8 cellular contexts compared by ENCODE assay signal in the genomic region with DNA sequence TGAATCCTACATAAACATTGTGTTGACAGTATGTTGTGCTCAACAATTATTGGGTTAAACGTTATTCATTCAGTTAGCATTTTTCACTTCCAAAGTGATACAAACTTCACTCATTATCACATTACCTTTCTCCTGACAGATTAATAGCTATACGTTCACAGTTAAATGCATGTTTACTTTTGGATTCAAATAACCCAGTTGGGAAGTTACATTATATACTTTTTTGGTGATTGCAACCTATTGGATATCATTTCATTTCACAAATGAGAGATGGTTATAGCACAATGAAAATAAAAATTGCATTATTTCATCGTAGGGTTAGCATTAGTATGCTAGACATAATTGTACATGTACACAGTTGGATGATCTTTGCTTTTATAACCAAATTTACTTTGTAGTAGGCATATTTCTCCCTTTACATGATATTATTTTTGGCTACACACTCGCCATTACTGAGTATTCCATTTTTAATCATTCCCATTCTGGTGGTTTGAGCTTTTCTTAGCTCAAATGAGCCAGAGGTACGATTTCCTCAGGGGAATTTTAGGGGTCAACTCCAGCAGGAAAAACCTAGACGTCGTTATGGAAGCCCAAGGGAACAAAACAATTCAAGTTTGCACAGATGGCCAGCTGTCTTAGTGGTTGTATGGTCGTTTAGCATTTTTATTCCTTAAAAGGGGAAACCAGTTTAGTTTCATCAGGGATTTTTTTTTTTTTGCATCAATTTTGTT. TPM values are rescaled to one million over a fixed set of nuclear protein-coding genes. Genes with fewer than 3 reads are reported as not detected.
DNase-seq lines count a peak whose midpoint lies in the region; ATAC-seq, FAIRE-seq and TF ChIP-seq lines count a peak whose summit lies in the region.

No MANE protein-coding gene starts in this region.

- BruUV-seq in Caco-2 (replicated peaks; lab: Mats Ljungman, UMichigan): no TSS peak

- no peaks in the 10 kb centered on the region for H3K9me3 Mint-ChIP-seq in Caco-2 (ENCODE audit: unreplicated experiment)
- no peaks in the 10 kb centered on the region for H3K9me3 Mint-ChIP-seq in IgD-negative memory B cell
- peaks cover 0 to 3% (median 0%) of the 10 kb centered on the region in 5 experiments for H3K9me3 Mint-ChIP-seq in brain

- POLR2A ChIA-PET in Caco-2 (lab: Charles Lee): no interaction called here

- FAIRE-seq in GM19239 (lab: Jason Lieb, UNC): no peak

- no peak for TF ChIP-seq POLR2A in right lobe of liver (IDR thresholded peaks at IDR 0.05)

- H3K4me3 Mint-ChIP-seq in Caco-2 (ENCODE audit: unreplicated experiment): peak overlapping the region; percentile 96
- H3K4me3 Mint-ChIP-seq in IgD-negative memory B cell: peak overlapping the region; percentile 93 to 99 (median 98)
- peak overlapping the region; percentile 89 to 97 (median 93) for H3K4me3 Mint-ChIP-seq in brain

- H3K9me3 ChIP-seq in Caco-2 (no peaks in the 10 kb centered on the region), right lobe of liver (no peaks in the 10 kb centered on the region), tibial artery (no peaks in the 10 kb centered on the region)

- intact Hi-C loops in Caco-2 (cut with micrococcal nuclease; ENCODE audit: unreplicated experiment): loop anchor here (5.0 kb wide), 1 partner anchor 413 kb away; no protein-coding TSS in a partner anchor
- intact Hi-C loops in right lobe of liver (cut with DNase I): loop anchor here in 1 of 2 donors (10.0 kb wide), 1 partner anchor 145 kb away; no protein-coding TSS in a partner anchor
- intact Hi-C loops in tibial artery (cut with DNase I; ENCODE audit: low total_unique reads): loop anchor here (5.0 to 10.0 kb wide), 2 partner anchors 238 to 305 kb away; no protein-coding TSS in a partner anchor

- H3K27me3 ChIP-seq in Caco-2 (replicated peaks; ENCODE audit: control insufficient read depth, insufficient read depth, low read length): no peaks in the 10 kb centered on the region
- H3K27me3 ChIP-seq in right lobe of liver: no peaks in the 10 kb centered on the region
- no peaks in the 10 kb centered on the region for H3K27me3 ChIP-seq in tibial artery

- CTCF ChIA-PET in Caco-2 (lab: Charles Lee): no interaction called here

- peaks cover 19% of the 10 kb centered on the region for H3K36me3 Mint-ChIP-seq in Caco-2 (ENCODE audit: insufficient read depth, unreplicated experiment)
- no peaks in the 10 kb centered on the region for H3K36me3 Mint-ChIP-seq in IgD-negative memory B cell
- peaks cover 8% of the 10 kb centered on the region for H3K36me3 Mint-ChIP-seq in brain

- H3K4me1 ChIP-seq in Caco-2 (peaks cover 26% of the 10 kb centered on the region), right lobe of liver (peaks cover 0 to 35% (median 0%) of the 10 kb centered on the region in 4 donors), tibial artery (peaks cover 0 to 29% (median 14%) of the 10 kb centered on the region in 4 donors)

- 3% methylated on average over 8 of the region's 8 CpGs for WGBS in right lobe of liver (ENCODE audit: insufficient coverage, low coverage, low lambda C conversion rate, missing lambda C conversion rate)

- no peak for TF ChIP-seq CTCF in Caco-2 (IDR thresholded peaks at IDR 0.05; ENCODE audit: insufficient read depth in 1 of 2, low read depth in 1 of 2, low read length in 1 of 2, severe bottlenecking in 1 of 2, unreplicated experiment in 1 of 2)
- no peak for TF ChIP-seq CTCF in brain (conservative IDR thresholded peaks at IDR 0.05)
- no peak for TF ChIP-seq CTCF in right lobe of liver (IDR thresholded peaks at IDR 0.05)
- TF ChIP-seq CTCF in tibial artery (IDR thresholded peaks at IDR 0.05): no peak
- TF ChIP-seq CTCF in omental fat pad (IDR thresholded peaks at IDR 0.05): no peak

- H3K27me3 Mint-ChIP-seq in Caco-2 (ENCODE audit: insufficient read depth, unreplicated experiment): no peaks in the 10 kb centered on the region
- H3K27me3 Mint-ChIP-seq in IgD-negative memory B cell: no peaks in the 10 kb centered on the region
- peaks cover 22% of the 10 kb centered on the region for H3K27me3 Mint-ChIP-seq in brain

- H3K4me1 Mint-ChIP-seq in Caco-2 (ENCODE audit: low read depth, unreplicated experiment) (peaks cover 8% of the 10 kb centered on the region), IgD-negative memory B cell (peaks cover 27 to 36% (median 33%) of the 10 kb centered on the region in 3 donors), brain (peaks cover 47% of the 10 kb centered on the region)

- H3K27ac Mint-ChIP-seq in Caco-2 (ENCODE audit: unreplicated experiment) (peak overlapping the region; percentile 95), IgD-negative memory B cell (peak overlapping the region; percentile 97 to 100 (median 100)), brain (peak overlapping the region; percentile 88 to 100 (median 97))

- peak overlapping the region; percentile 70 for H3K4me3 ChIP-seq in Caco-2 (ENCODE audit: low read depth, low read length)
- H3K4me3 ChIP-seq in right lobe of liver: peak overlapping the region; percentile 47 to 74 (median 66)
- peak overlapping the region; percentile 88 to 91 for H3K4me3 ChIP-seq in tibial artery

- no peak for ATAC-seq in right lobe of liver
- no peak for ATAC-seq in omental fat pad (ENCODE audit: low FRiP score)

- H3K36me3 ChIP-seq in Caco-2 (ENCODE audit: control insufficient read depth, insufficient read depth, low read length) (no peaks in the 10 kb centered on the region), right lobe of liver (no peaks in the 10 kb centered on the region), tibial artery (no peaks in the 10 kb centered on the region)

- no peak for DNase-seq in Caco-2
- DNase-seq in right lobe of liver: no peak
- DNase-seq in tibial artery: no peak
- DNase-seq in GM19239 (ENCODE audit: insufficient read length, low spot score): no peak
- DNase-seq in NCI-H1694 (lab: John Stamatoyannopoulos, UW): no peak
- no peak for DNase-seq in omental fat pad (ENCODE audit: low spot score)

- peak overlapping the region; percentile 94 to 100 (median 96) for H3K27ac ChIP-seq in right lobe of liver
- peak overlapping the region; percentile 92 to 94 for H3K27ac ChIP-seq in tibial artery

RNA-seq across cellular contexts. Expression of gene HIVEP1, which starts 2.0 kb away (rescaled TPM):
- total RNA-seq in Caco-2 (2022): 22.8 and 24.9 TPM in 2 replicates
- 14.7 TPM for polyA plus RNA-seq in IgD-negative memory B cell
- 5.5 TPM for polyA plus RNA-seq in brain (ENCODE audit: insufficient read depth, low read depth, low replicate concordance)
- total RNA-seq in right lobe of liver: 10 to 100 TPM; 13.2 to 23.3 (median 17.8) TPM
- total RNA-seq in omental fat pad: 10 to 100 TPM; 21.6 to 59.4 (median 34.5) TPM
